Comparison of ENCODE assay signal across 29 cellular contexts in genomic region chr17:41125064-41125463, GRCh38. TPM values are rescaled to one million over a fixed set of nuclear protein-coding genes. Genes with fewer than 3 reads are reported as not detected.
"Had no signal": no experiment of that assay in that cellular context is flagged by ENCODE, and none has a peak within 500 bp of the region (broad histone marks: within the 10 kb centered on the region; RNA-seq: fewer than 3 reads in every experiment).

No MANE protein-coding gene starts in this region.

- H3K27ac Mint-ChIP-seq: IgD-negative memory B cell had no signal

- H3K9ac ChIP-seq: SK-N-SH had no signal

- FAIRE-seq: HepG2 had no signal

- H3K27ac ChIP-seq: RWPE1 had no signal

- DNase-seq: MV-4-11; NCI-H1048; NCI-H1105 treated with DMSO at 0.1 percent for 48 hours; NCI-H1417 treated with DMSO at 0.1 percent for 48 hours; NCI-H146; NCI-H1694 treated with DMSO at 0.1 percent for 48 hours; NCI-H1930; NCI-H2081; NCI-H2171; NCI-H226; NCI-H446; NCI-H510A; NCI-H524 treated with DMSO at 0.1 percent for 48 hours; NCI-H69; NCI-H774; NK-92 treated with Interleukin-12 subunit alpha and Interleukin-12 subunit beta, amount 100 ng/mL, for 24 hours; PC-3; SHP77; SK-N-SH; SW 1271 had no signal

- H3K4me2 ChIP-seq: SK-N-SH had no signal

- H3K36me3 Mint-ChIP-seq: IgD-negative memory B cell had no signal

- H3K9me3 ChIP-seq: SK-N-SH had no signal

- ATAC-seq: HepG2, Panc1, PC-3 had no signal

RNA-seq across cellular contexts. Expression of gene KRTAP4-12, which starts 1.1 kb away (rescaled TPM):
- total RNA-seq: HepG2, HT1080, LHCN-M2, MCF 10A, OCI-LY7, PC-3, SK-MEL-5 had no signal
- polyA plus RNA-seq: HepG2, IgD-negative memory B cell, SK-N-SH had no signal

RNA-seq across cellular contexts. Expression of gene KRTAP4-11, which starts 6.9 kb away (rescaled TPM):
- total RNA-seq: HepG2, HT1080, LHCN-M2, MCF 10A, OCI-LY7, PC-3, SK-MEL-5 had no signal
- polyA plus RNA-seq: HepG2, IgD-negative memory B cell, SK-N-SH had no signal

RNA-seq across cellular contexts. Expression of gene KRTAP4-6, which starts 15.3 kb away (rescaled TPM):
- total RNA-seq: HepG2, HT1080, LHCN-M2, MCF 10A, OCI-LY7, PC-3, SK-MEL-5 had no signal
- polyA plus RNA-seq: HepG2, IgD-negative memory B cell, SK-N-SH had no signal

RNA-seq across cellular contexts. Expression of gene KRTAP4-9, which starts 19.9 kb away (rescaled TPM):
- total RNA-seq: HepG2, LHCN-M2, MCF 10A, OCI-LY7, PC-3, SK-MEL-5 had no signal
- polyA plus RNA-seq: HepG2, IgD-negative memory B cell, SK-N-SH had no signal

RNA-seq across cellular contexts. Expression of gene KRTAP4-16, which starts 23.1 kb away (rescaled TPM):
- total RNA-seq: HepG2, HT1080, LHCN-M2, MCF 10A, OCI-LY7, PC-3, SK-MEL-5 had no signal
- polyA plus RNA-seq: HepG2, IgD-negative memory B cell, SK-N-SH had no signal
